Comparison of ENCODE assay signal across 9 cellular contexts in genomic region chr6:27669278-27669797, GRCh38.
DNase-seq lines count a peak whose midpoint lies in the region; ATAC-seq and TF ChIP-seq lines count a peak whose summit lies in the region.
"Had no signal": no experiment of that assay in that cellular context is flagged by ENCODE, and none has a peak within 500 bp of the region (broad histone marks: within the 10 kb centered on the region; RNA-seq: fewer than 3 reads in every experiment).

No MANE protein-coding gene starts in this region.

- intact Hi-C loops in Caco-2 (cut with micrococcal nuclease; ENCODE audit: unreplicated experiment) = loop anchor here (2.0 to 5.0 kb wide), 3 partner anchors 37 to 482 kb away; no protein-coding TSS in a partner anchor

- no peak for TF ChIP-seq CTCF in Caco-2 (IDR thresholded peaks at IDR 0.05; ENCODE audit: insufficient read depth in 1 of 2, low read depth in 1 of 2, low read length in 1 of 2, severe bottlenecking in 1 of 2, unreplicated experiment in 1 of 2)

- peak overlapping the region; percentile 4 for H3K9ac ChIP-seq in HUES6 (ENCODE audit: low read length)

- no peaks in the 10 kb centered on the region for H3K9me3 Mint-ChIP-seq in Caco-2 (ENCODE audit: unreplicated experiment)
- H3K9me3 Mint-ChIP-seq in activated naive CD8-positive, alpha-beta T cell (ENCODE audit: low read depth) = peaks cover 14% of the 10 kb centered on the region
- H3K9me3 Mint-ChIP-seq in memory B cell = peaks cover 14% of the 10 kb centered on the region

- CTCF ChIA-PET in Caco-2 (lab: Charles Lee) = no interaction called here

- H3K27ac Mint-ChIP-seq in Caco-2 (ENCODE audit: unreplicated experiment) (peak overlapping the region; percentile 42), memory B cell (peak overlapping the region; percentile 84)
- H3K27ac Mint-ChIP-seq in activated naive CD8-positive, alpha-beta T cell = peak overlapping the region; percentile 84

- DNase-seq in Caco-2 (no peak), memory B cell (ENCODE audit: low spot score in 2 of 2) (no peak), hippocampal formation (lab: John Stamatoyannopoulos, UW) (no peak), T1000 (lab: John Stamatoyannopoulos, UW) (no peak)
- no peak for DNase-seq in effector CD4-positive, alpha-beta T cell
- DNase-seq: NCI-H1930 had no signal

- ATAC-seq in memory B cell (ENCODE audit: low read depth) = no peak
- no peak for ATAC-seq in HG02763 (IDR thresholded peaks at IDR 0.05; ENCODE audit: unreplicated experiment)

- peaks cover 30% of the 10 kb centered on the region for H3K4me1 Mint-ChIP-seq in Caco-2 (ENCODE audit: low read depth, unreplicated experiment)
- peaks cover 26% of the 10 kb centered on the region for H3K4me1 Mint-ChIP-seq in activated naive CD8-positive, alpha-beta T cell (ENCODE audit: low read depth)
- H3K4me1 Mint-ChIP-seq in memory B cell = peaks cover 8% of the 10 kb centered on the region

- no peaks in the 10 kb centered on the region for H3K27me3 ChIP-seq in Caco-2 (replicated peaks; ENCODE audit: control insufficient read depth, insufficient read depth, low read length)
- peaks cover 51% of the 10 kb centered on the region for H3K27me3 ChIP-seq in HUES6 (ENCODE audit: control insufficient read depth, insufficient read depth, low read length)

- peaks cover 27% of the 10 kb centered on the region for H3K36me3 Mint-ChIP-seq in Caco-2 (ENCODE audit: insufficient read depth, unreplicated experiment)
- peaks cover 3% of the 10 kb centered on the region for H3K36me3 Mint-ChIP-seq in activated naive CD8-positive, alpha-beta T cell
- H3K36me3 Mint-ChIP-seq in memory B cell = peaks cover 5% of the 10 kb centered on the region

- peaks cover 4% of the 10 kb centered on the region; the same call in 1 of the 2 replicates for H3K4me1 ChIP-seq in Caco-2
- H3K4me1 ChIP-seq in HUES6 (ENCODE audit: control insufficient read depth, insufficient read depth, low read length) = 0 out of 2 replicates have a peak, but pooled peaks cover 2% of the 10 kb centered on the region

- peak overlapping the region; percentile 22 for H3K4me3 ChIP-seq in Caco-2 (ENCODE audit: low read depth, low read length)
- peak overlapping the region; percentile 92 for H3K4me3 ChIP-seq in HUES6 (ENCODE audit: low read depth, low read length)

- POLR2A ChIA-PET in Caco-2 (lab: Charles Lee) = interaction anchor here (0.6 kb wide), 1 partner anchor 117 kb away, joined by 3 read pairs; no protein-coding TSS in a partner anchor

- H3K9me3 ChIP-seq in Caco-2 = no peaks in the 10 kb centered on the region
- no peaks in the 10 kb centered on the region for H3K9me3 ChIP-seq in HUES6 (ENCODE audit: control insufficient read depth, insufficient read depth, low read depth, low read length)

- H3K4me3 Mint-ChIP-seq in Caco-2 (ENCODE audit: unreplicated experiment) (peak overlapping the region; percentile 83), memory B cell (no peak overlapping the region)
- H3K4me3 Mint-ChIP-seq in activated naive CD8-positive, alpha-beta T cell = peak overlapping the region; percentile 28

- BruUV-seq in Caco-2 (replicated peaks; lab: Mats Ljungman, UMichigan) = no TSS peak

- no peaks in the 10 kb centered on the region for H3K36me3 ChIP-seq in Caco-2 (ENCODE audit: control insufficient read depth, insufficient read depth, low read length)
- no peaks in the 10 kb centered on the region for H3K36me3 ChIP-seq in HUES6 (ENCODE audit: control insufficient read depth, insufficient read depth, low read length)

- H3K27me3 Mint-ChIP-seq in Caco-2 (ENCODE audit: insufficient read depth, unreplicated experiment) = no peaks in the 10 kb centered on the region
- H3K27me3 Mint-ChIP-seq in activated naive CD8-positive, alpha-beta T cell = peaks cover 69% of the 10 kb centered on the region
- peaks cover 31% of the 10 kb centered on the region for H3K27me3 Mint-ChIP-seq in memory B cell

- no peak overlapping the region for H3K27ac ChIP-seq in HUES6 (ENCODE audit: low read depth, low read length)
